Comparison of ENCODE assay signal across 2 cellular contexts in the genomic region with DNA sequence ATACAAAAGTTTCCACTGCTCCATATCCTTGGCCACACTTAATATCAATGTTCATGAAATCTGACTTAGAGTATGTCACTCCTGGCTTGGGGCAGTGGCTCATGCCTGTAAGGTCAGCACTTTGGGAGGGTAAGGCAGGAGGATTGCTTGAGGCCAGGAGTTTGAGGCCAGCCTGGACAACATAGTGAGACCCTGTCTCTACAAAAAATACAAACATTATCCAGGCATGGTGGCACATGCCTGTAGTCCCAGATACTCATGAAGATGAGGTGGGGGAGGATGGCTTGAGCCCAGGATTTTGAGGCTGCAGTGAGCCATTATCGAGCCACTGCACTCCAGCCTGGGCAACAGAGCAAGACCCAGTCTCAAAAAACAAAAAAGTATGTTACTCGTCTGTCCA. TPM values are rescaled to one million over a fixed set of nuclear protein-coding genes. Genes with fewer than 3 reads are reported as not detected.
"Had no signal": no experiment of that assay in that cellular context is flagged by ENCODE, and none has a peak within 500 bp of the region (broad histone marks: within the 10 kb centered on the region; RNA-seq: fewer than 3 reads in every experiment).

No MANE protein-coding gene starts in this region.

RNA-seq across cellular contexts. Expression of gene DIO1, which starts 18.8 kb away (rescaled TPM):
- total RNA-seq: G401, GM12878 had no signal
